ENCODE assay signal across 1 cellular context in the genomic region with DNA sequence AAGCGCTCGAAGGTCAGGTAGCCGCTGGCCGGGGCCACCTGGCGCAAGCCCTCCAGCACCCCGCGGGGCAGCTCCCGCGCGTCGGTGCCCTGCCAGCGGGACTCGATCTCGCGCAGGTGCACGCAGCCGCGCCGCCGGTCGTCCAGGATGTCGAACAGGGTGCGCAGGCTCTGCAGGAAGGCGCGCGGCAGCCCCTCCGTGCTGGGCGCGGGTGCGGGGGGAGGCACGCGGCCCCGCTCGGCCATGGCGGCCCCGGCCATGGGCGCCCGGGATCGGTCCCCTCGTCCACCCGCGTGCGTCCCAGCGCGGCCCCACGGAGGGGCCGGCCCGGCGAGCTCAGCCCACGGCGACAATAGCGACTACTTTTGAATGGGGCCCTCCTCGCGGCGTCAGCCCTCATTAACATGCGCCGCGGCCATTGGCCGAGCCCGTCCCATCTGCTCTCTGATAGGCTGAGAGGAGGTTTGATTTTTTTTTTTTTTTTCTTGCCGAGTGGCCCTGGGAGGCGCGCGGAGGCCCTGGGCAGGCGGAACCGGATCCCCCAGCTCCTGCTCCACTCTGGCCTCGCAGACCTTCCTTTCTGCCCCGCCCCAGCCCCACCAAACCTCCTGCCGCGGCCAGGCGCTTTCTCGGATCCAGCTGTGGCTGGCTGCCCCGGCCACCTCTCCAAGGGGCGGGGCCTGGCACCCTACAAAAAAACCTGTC.
A peak's percentile ranks its signal among the peaks of the same experiment; 100 is the strongest.
TF ChIP-seq lines count a peak whose summit lies in the region.

A gene with protein sequence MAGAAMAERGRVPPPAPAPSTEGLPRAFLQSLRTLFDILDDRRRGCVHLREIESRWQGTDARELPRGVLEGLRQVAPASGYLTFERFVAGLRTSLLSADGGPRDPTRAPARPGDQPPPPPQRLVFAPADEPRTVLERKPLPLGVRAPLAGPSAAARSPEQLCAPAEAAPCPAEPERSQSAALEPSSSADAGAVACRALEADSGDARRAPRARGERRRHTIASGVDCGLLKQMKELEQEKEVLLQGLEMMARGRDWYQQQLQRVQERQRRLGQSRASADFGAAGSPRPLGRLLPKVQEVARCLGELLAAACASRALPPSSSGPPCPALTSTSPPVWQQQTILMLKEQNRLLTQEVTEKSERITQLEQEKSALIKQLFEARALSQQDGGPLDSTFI (minus strand): TSS at position 357 of the 705 bp plus-strand sequence. CDS start 97 bp downstream, at position 260.

TF ChIP-seq in HepG2, 621 proteins besides CTCF, POLR2A, EP300 and RAD21 (continued from another document and continues in another):
- TF ChIP-seq, protein P1, sequence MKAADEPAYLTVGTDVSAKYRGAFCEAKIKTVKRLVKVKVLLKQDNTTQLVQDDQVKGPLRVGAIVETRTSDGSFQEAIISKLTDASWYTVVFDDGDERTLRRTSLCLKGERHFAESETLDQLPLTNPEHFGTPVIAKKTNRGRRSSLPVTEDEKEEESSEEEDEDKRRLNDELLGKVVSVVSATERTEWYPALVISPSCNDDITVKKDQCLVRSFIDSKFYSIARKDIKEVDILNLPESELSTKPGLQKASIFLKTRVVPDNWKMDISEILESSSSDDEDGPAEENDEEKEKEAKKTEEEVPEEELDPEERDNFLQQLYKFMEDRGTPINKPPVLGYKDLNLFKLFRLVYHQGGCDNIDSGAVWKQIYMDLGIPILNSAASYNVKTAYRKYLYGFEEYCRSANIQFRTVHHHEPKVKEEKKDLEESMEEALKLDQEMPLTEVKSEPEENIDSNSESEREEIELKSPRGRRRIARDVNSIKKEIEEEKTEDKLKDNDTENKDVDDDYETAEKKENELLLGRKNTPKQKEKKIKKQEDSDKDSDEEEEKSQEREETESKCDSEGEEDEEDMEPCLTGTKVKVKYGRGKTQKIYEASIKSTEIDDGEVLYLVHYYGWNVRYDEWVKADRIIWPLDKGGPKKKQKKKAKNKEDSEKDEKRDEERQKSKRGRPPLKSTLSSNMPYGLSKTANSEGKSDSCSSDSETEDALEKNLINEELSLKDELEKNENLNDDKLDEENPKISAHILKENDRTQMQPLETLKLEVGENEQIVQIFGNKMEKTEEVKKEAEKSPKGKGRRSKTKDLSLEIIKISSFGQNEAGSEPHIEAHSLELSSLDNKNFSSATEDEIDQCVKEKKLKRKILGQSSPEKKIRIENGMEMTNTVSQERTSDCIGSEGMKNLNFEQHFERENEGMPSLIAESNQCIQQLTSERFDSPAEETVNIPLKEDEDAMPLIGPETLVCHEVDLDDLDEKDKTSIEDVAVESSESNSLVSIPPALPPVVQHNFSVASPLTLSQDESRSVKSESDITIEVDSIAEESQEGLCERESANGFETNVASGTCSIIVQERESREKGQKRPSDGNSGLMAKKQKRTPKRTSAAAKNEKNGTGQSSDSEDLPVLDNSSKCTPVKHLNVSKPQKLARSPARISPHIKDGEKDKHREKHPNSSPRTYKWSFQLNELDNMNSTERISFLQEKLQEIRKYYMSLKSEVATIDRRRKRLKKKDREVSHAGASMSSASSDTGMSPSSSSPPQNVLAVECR (CRISPR knock-in tag; IDR thresholded peaks at IDR 0.05; ENCODE audit: borderline replicate concordance), result peak; percentile 69; the same call in 1 of the 2 replicates
- TF ChIP-seq, protein P2, sequence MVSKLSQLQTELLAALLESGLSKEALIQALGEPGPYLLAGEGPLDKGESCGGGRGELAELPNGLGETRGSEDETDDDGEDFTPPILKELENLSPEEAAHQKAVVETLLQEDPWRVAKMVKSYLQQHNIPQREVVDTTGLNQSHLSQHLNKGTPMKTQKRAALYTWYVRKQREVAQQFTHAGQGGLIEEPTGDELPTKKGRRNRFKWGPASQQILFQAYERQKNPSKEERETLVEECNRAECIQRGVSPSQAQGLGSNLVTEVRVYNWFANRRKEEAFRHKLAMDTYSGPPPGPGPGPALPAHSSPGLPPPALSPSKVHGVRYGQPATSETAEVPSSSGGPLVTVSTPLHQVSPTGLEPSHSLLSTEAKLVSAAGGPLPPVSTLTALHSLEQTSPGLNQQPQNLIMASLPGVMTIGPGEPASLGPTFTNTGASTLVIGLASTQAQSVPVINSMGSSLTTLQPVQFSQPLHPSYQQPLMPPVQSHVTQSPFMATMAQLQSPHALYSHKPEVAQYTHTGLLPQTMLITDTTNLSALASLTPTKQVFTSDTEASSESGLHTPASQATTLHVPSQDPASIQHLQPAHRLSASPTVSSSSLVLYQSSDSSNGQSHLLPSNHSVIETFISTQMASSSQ (IDR thresholded peaks at IDR 0.05; ENCODE audit: low read depth), result no peak
- TF ChIP-seq, protein P2 (CRISPR knock-in tag; IDR thresholded peaks at IDR 0.05; ENCODE audit: borderline replicate concordance), result no peak; the same call in 1 of the 2 replicates
- 0 out of 2 replicates have a peak, but pooled peaks have one; percentile 35 for TF ChIP-seq ZMAT3 (CRISPR knock-in tag; conservative IDR thresholded peaks at IDR 0.05)
- TF ChIP-seq, protein P3, sequence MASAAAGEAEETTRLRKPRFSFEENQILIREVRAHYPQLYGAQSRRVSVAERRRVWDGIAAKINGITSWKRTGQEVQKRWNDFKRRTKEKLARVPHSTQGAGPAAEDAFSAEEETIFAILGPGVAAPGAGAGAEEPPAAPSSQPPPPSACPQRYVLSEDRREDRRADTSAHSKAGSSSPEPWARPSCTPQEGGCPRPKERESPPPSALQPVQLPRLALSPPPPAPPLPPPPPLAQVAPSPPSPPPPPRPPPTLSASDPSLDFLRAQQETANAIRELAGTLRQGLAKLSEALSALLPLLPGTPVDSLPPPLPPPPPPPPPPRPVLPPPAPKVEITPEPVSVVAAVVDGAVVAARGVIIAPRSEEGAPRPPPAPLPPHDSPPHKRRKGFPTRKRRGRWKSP (CRISPR knock-in tag; IDR thresholded peaks at IDR 0.05), result peak; percentile 62
- TF ChIP-seq HNRNPK (IDR thresholded peaks at IDR 0.05; ENCODE audit: low read depth, low read length, poor library complexity, severe bottlenecking), result peak; percentile 25
- TF ChIP-seq, protein P4, sequence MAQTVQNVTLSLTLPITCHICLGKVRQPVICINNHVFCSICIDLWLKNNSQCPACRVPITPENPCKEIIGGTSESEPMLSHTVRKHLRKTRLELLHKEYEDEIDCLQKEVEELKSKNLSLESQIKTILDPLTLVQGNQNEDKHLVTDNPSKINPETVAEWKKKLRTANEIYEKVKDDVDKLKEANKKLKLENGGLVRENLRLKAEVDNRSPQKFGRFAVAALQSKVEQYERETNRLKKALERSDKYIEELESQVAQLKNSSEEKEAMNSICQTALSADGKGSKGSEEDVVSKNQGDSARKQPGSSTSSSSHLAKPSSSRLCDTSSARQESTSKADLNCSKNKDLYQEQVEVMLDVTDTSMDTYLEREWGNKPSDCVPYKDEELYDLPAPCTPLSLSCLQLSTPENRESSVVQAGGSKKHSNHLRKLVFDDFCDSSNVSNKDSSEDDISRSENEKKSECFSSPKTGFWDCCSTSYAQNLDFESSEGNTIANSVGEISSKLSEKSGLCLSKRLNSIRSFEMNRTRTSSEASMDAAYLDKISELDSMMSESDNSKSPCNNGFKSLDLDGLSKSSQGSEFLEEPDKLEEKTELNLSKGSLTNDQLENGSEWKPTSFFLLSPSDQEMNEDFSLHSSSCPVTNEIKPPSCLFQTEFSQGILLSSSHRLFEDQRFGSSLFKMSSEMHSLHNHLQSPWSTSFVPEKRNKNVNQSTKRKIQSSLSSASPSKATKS (CRISPR knock-in tag; IDR thresholded peaks at IDR 0.05), result no peak
- TF ChIP-seq, protein P5, sequence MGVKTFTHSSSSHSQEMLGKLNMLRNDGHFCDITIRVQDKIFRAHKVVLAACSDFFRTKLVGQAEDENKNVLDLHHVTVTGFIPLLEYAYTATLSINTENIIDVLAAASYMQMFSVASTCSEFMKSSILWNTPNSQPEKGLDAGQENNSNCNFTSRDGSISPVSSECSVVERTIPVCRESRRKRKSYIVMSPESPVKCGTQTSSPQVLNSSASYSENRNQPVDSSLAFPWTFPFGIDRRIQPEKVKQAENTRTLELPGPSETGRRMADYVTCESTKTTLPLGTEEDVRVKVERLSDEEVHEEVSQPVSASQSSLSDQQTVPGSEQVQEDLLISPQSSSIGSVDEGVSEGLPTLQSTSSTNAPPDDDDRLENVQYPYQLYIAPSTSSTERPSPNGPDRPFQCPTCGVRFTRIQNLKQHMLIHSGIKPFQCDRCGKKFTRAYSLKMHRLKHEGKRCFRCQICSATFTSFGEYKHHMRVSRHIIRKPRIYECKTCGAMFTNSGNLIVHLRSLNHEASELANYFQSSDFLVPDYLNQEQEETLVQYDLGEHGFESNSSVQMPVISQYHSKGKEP (CRISPR knock-in tag; IDR thresholded peaks at IDR 0.05), result no peak
- TF ChIP-seq ZBTB3 (CRISPR knock-in tag; IDR thresholded peaks at IDR 0.05; ENCODE audit: borderline replicate concordance, low read depth), result no peak
- TF ChIP-seq ZNF816 (CRISPR knock-in tag; IDR thresholded peaks at IDR 0.05; ENCODE audit: borderline replicate concordance), result no peak
- no peak for TF ChIP-seq CCAR2 (optimal IDR thresholded peaks at IDR 0.05; ENCODE audit: low read depth, low read length)
- TF ChIP-seq POGZ (CRISPR knock-in tag; IDR thresholded peaks at IDR 0.05), result no peak
- no peak for TF ChIP-seq PAWR (CRISPR knock-in tag; IDR thresholded peaks at IDR 0.05; ENCODE audit: borderline replicate concordance)
- TF ChIP-seq, protein P6, sequence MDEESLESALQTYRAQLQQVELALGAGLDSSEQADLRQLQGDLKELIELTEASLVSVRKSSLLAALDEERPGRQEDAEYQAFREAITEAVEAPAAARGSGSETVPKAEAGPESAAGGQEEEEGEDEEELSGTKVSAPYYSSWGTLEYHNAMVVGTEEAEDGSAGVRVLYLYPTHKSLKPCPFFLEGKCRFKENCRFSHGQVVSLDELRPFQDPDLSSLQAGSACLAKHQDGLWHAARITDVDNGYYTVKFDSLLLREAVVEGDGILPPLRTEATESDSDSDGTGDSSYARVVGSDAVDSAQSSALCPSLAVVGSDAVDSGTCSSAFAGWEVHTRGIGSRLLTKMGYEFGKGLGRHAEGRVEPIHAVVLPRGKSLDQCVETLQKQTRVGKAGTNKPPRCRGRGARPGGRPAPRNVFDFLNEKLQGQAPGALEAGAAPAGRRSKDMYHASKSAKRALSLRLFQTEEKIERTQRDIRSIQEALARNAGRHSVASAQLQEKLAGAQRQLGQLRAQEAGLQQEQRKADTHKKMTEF (CRISPR knock-in tag; IDR thresholded peaks at IDR 0.05), result peak; percentile 52; the same call in 1 of the 2 replicates
- TF ChIP-seq FOXA1 (IDR thresholded peaks at IDR 0.05), result no peak
- no peak for TF ChIP-seq FOXA1 (CRISPR knock-in tag; IDR thresholded peaks at IDR 0.05)
- TF ChIP-seq ZNF430 (CRISPR knock-in tag; IDR thresholded peaks at IDR 0.05), result no peak; the same call in 1 of the 2 replicates
- no peak for TF ChIP-seq TCF7L2 (IDR thresholded peaks at IDR 0.05; ENCODE audit: low read depth, low read length)
- TF ChIP-seq THYN1 (CRISPR knock-in tag; IDR thresholded peaks at IDR 0.05; ENCODE audit: borderline replicate concordance, low read depth), result no peak
- TF ChIP-seq PAX8 (CRISPR knock-in tag; IDR thresholded peaks at IDR 0.05; ENCODE audit: borderline replicate concordance), result no peak
- no peak for TF ChIP-seq KLF13 (CRISPR knock-in tag; IDR thresholded peaks at IDR 0.05)
- TF ChIP-seq, protein P7, sequence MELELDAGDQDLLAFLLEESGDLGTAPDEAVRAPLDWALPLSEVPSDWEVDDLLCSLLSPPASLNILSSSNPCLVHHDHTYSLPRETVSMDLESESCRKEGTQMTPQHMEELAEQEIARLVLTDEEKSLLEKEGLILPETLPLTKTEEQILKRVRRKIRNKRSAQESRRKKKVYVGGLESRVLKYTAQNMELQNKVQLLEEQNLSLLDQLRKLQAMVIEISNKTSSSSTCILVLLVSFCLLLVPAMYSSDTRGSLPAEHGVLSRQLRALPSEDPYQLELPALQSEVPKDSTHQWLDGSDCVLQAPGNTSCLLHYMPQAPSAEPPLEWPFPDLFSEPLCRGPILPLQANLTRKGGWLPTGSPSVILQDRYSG (CRISPR knock-in tag; IDR thresholded peaks at IDR 0.05), result no peak
- no peak; the same call in 1 of the 2 replicates for TF ChIP-seq YEATS4 (CRISPR knock-in tag; IDR thresholded peaks at IDR 0.05; ENCODE audit: borderline replicate concordance)
- no peak for TF ChIP-seq ZNF564 (CRISPR knock-in tag; IDR thresholded peaks at IDR 0.05)
- no peak; the same call in 1 of the 2 replicates for TF ChIP-seq TBX2 (CRISPR knock-in tag; IDR thresholded peaks at IDR 0.05; ENCODE audit: borderline replicate concordance)
- TF ChIP-seq SRSF9 (IDR thresholded peaks at IDR 0.05; ENCODE audit: borderline replicate concordance, insufficient read depth, low read depth, low read length, poor library complexity, severe bottlenecking), result no peak
- TF ChIP-seq, protein P8, sequence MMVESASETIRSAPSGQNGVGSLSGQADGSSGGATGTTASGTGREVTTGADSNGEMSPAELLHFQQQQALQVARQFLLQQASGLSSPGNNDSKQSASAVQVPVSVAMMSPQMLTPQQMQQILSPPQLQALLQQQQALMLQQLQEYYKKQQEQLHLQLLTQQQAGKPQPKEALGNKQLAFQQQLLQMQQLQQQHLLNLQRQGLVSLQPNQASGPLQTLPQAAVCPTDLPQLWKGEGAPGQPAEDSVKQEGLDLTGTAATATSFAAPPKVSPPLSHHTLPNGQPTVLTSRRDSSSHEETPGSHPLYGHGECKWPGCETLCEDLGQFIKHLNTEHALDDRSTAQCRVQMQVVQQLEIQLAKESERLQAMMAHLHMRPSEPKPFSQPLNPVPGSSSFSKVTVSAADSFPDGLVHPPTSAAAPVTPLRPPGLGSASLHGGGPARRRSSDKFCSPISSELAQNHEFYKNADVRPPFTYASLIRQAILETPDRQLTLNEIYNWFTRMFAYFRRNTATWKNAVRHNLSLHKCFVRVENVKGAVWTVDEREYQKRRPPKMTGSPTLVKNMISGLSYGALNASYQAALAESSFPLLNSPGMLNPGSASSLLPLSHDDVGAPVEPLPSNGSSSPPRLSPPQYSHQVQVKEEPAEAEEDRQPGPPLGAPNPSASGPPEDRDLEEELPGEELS (CRISPR knock-in tag; IDR thresholded peaks at IDR 0.05), result peak; percentile 18; the same call in 1 of the 2 replicates
- TF ChIP-seq ZNF616 (CRISPR knock-in tag; IDR thresholded peaks at IDR 0.05; ENCODE audit: low read depth), result no peak; the same call in 1 of the 2 replicates
- TF ChIP-seq ZZZ3 (CRISPR knock-in tag; IDR thresholded peaks at IDR 0.05; ENCODE audit: borderline replicate concordance), result no peak
- TF ChIP-seq MTA1 (CRISPR knock-in tag; IDR thresholded peaks at IDR 0.05; ENCODE audit: borderline replicate concordance), result 0 out of 2 replicates have a peak, but pooled peaks have one; percentile 18
- TF ChIP-seq HNRNPLL (IDR thresholded peaks at IDR 0.05; ENCODE audit: low read depth, low read length, poor library complexity, severe bottlenecking), result peak; percentile 65
- no peak for TF ChIP-seq ZNF788 (CRISPR knock-in tag; IDR thresholded peaks at IDR 0.05; ENCODE audit: borderline replicate concordance)
- no peak for TF ChIP-seq ATRX (CRISPR knock-in tag; IDR thresholded peaks at IDR 0.05; ENCODE audit: borderline replicate concordance)
- TF ChIP-seq ISL2 (CRISPR knock-in tag; IDR thresholded peaks at IDR 0.05), result no peak
